ENCODE assay signal across 8 cellular contexts in genomic region chr22:36239401-36240171, GRCh38. TPM values are rescaled to one million over a fixed set of nuclear protein-coding genes. Genes with fewer than 3 reads are reported as not detected.
DNase-seq lines count a peak whose midpoint lies in the region; ATAC-seq, FAIRE-seq and TF ChIP-seq lines count a peak whose summit lies in the region.

Gene APOL2 (minus strand): TSS chr22:36239527. CDS start chr22:36233162, 6,365 bp downstream.

- peak within 1 kb of the TSS; percentile 60 for H3K4me3 ChIP-seq in A549
- H3K4me3 ChIP-seq in WERI-Rb-1 (ENCODE audit: low read depth, low read length), result peak within 1 kb of the TSS; percentile 27
- peak within 1 kb of the TSS; percentile 58 to 73 (median 71) for H3K4me3 ChIP-seq in mammary epithelial cell (replicated peaks in 1 of 3; ENCODE audit: insufficient read depth in 1 of 3, low read depth in 2 of 3, low read length in 3 of 3)
- H3K4me3 ChIP-seq in small intestine (ENCODE audit: low read depth in 1 of 2, low read length in 2 of 2), result peak within 1 kb of the TSS; percentile 46 to 58

- peak within 1 kb of the TSS; percentile 51 for H3K9ac ChIP-seq in mammary epithelial cell (ENCODE audit: insufficient read depth, low read length)

- H3K27me3 ChIP-seq in WERI-Rb-1 (ENCODE audit: insufficient read depth, low read depth, severe bottlenecking), result no peaks in the 10 kb centered on the region
- no peaks in the 10 kb centered on the region for H3K27me3 ChIP-seq in mammary epithelial cell (ENCODE audit: insufficient read depth, low read length)
- no peaks in the 10 kb centered on the region for H3K27me3 ChIP-seq in small intestine (ENCODE audit: control insufficient read depth in 2 of 2, insufficient read depth in 2 of 2, low read length in 2 of 2)

- H2AFZ ChIP-seq in mammary epithelial cell (ENCODE audit: low read depth, low read length), result peak within 1 kb of the TSS; percentile 88

- no peak for TF ChIP-seq POLR2A in A549 (IDR thresholded peaks at IDR 0.05; ENCODE audit: low read length)

- peaks cover 25% of the 10 kb centered on the region for H3K79me2 ChIP-seq in mammary epithelial cell (ENCODE audit: insufficient read depth, low read length)

- no peaks in the 10 kb centered on the region for H3K36me3 ChIP-seq in WERI-Rb-1
- H3K36me3 ChIP-seq in mammary epithelial cell (ENCODE audit: insufficient read depth, low read length), result no peaks in the 10 kb centered on the region
- H3K36me3 ChIP-seq in small intestine (ENCODE audit: control insufficient read depth in 2 of 2, insufficient read depth in 2 of 2, low read length in 2 of 2), result no peaks in the 10 kb centered on the region

- CTCF ChIA-PET in A549 (lab: Yijun Ruan, JAX), result interaction anchor here (0.7 to 2.9 kb wide), 28 partner anchors 10 to 94 kb away, joined by 3 to 14 read pairs (median 4); partner anchors contain the start of genes APOL1 and APOL4
- CTCF ChIA-PET in mammary epithelial cell (lab: Charles Lee; ENCODE audit: low non-redundant PET), result interaction anchor here (0.6 to 1.0 kb wide), 4 partner anchors 13 to 892 kb away, joined by 3 to 5 read pairs (median 4); partner anchors contain the start of gene APOL1

- dilution Hi-C loops in mammary epithelial cell (cut with HindIII; ENCODE audit: low sequenced_read_pairs), result no loop called here

- TF ChIP-seq CTCF in A549 (IDR thresholded peaks at IDR 0.05) (peak; percentile 28; the same call in 1 of the 3 replicates), WERI-Rb-1 (IDR thresholded peaks at IDR 0.05; ENCODE audit: low read depth, low read length) (peak; percentile 88), mammary epithelial cell (conservative IDR thresholded peaks at IDR 0.05 in 1 of 2, IDR thresholded peaks at IDR 0.05 in 1 of 2; ENCODE audit: extremely low read depth in 1 of 2, insufficient read depth in 1 of 2, low read depth in 1 of 2, low read length in 2 of 2) (peak; percentile 52 to 79)

- no TSS peak for BruUV-seq in mammary epithelial cell (replicated peaks; lab: Mats Ljungman, UMichigan)

- H3K4me2 ChIP-seq in A549 (peak within 1 kb of the TSS; percentile 96), mammary epithelial cell (ENCODE audit: insufficient read depth, low read depth, low read length) (peak within 1 kb of the TSS; percentile 88)

- ATAC-seq in A549 (peak; percentile 99), GM18520 (IDR thresholded peaks at IDR 0.05; ENCODE audit: unreplicated experiment) (peak; percentile 86), HG03064 (IDR thresholded peaks at IDR 0.05; ENCODE audit: low read depth, unreplicated experiment) (peak; percentile 85)

- FAIRE-seq in A549 (lab: Jason Lieb, UNC) (peak; percentile 83), small intestine (lab: Jason Lieb, UNC) (no peak)

- H3K4me1 ChIP-seq in A549, result peaks cover 18% of the 10 kb centered on the region
- peaks cover 18% of the 10 kb centered on the region for H3K4me1 ChIP-seq in mammary epithelial cell (ENCODE audit: insufficient read depth, low read length)
- peaks cover 8 to 17% of the 10 kb centered on the region in 2 donors for H3K4me1 ChIP-seq in small intestine (ENCODE audit: control insufficient read depth in 2 of 2, insufficient read depth in 1 of 2, low read depth in 1 of 2, low read length in 1 of 2)

- 10% methylated on average over 11 of the region's 13 CpGs for WGBS in A549 (ENCODE audit: missing lambda C conversion rate)
- 2% methylated on average over 13 of the region's 13 CpGs for WGBS in mammary epithelial cell (ENCODE audit: low coverage, missing lambda C conversion rate)
- 12 to 18% (median 17%) methylated on average over 13 of the region's 13 CpGs for WGBS in small intestine, 3 donors

- peak; percentile 19 to 28; a peak in 2 of 5 replicates for TF ChIP-seq RAD21 in A549 (conservative IDR thresholded peaks at IDR 0.05 in 1 of 2, IDR thresholded peaks at IDR 0.05 in 1 of 2)

- H3K9me3 ChIP-seq in A549 (no peaks in the 10 kb centered on the region), WERI-Rb-1 (ENCODE audit: severe bottlenecking) (no peaks in the 10 kb centered on the region), mammary epithelial cell (replicated peaks; ENCODE audit: insufficient read depth, low read length) (no peaks in the 10 kb centered on the region), small intestine (ENCODE audit: control insufficient read depth, low read depth) (no peaks in the 10 kb centered on the region)

- no peak for TF ChIP-seq EP300 in A549 (IDR thresholded peaks at IDR 0.05)

- no peaks in the 10 kb centered on the region for H4K20me1 ChIP-seq in mammary epithelial cell (ENCODE audit: insufficient read depth, low read length)

- H3K27ac ChIP-seq in A549 (peak within 1 kb of the TSS; percentile 73 to 92), WERI-Rb-1 (no peak within 1 kb of the TSS), mammary epithelial cell (ENCODE audit: insufficient read depth, low read depth, low read length) (peak within 1 kb of the TSS; percentile 39), small intestine (ENCODE audit: low read depth in 1 of 2, low read length in 1 of 2) (peak within 1 kb of the TSS; percentile 91 to 97)

- in situ Hi-C loops in mammary epithelial cell (cut with MboI; ENCODE audit: low sequenced_read_pairs in 2 of 2), result no loop called here

- DNase-seq in A549 (ENCODE audit: low read depth in 1 of 2, low spot score in 1 of 2) (peak; percentile 82 to 85), NCI-H2107 treated with DMSO at 0.1 percent for 48 hours (lab: John Stamatoyannopoulos, UW; ENCODE audit: unreplicated experiment) (peak; percentile 90), WERI-Rb-1 (peak; percentile 87), mammary epithelial cell (peak; percentile 89), iPS-NIHi11 (ENCODE audit: low spot score) (peak; percentile 90), small intestine (peak; percentile 97)

- POLR2A ChIA-PET in A549 (lab: Yijun Ruan, JAX), result interaction anchor here (0.6 to 0.7 kb wide), 2 partner anchors 15 to 44 kb away, joined by 3 to 4 read pairs; no protein-coding TSS in a partner anchor

- intact Hi-C loops in mammary epithelial cell (cut with micrococcal nuclease), result loop anchor here (1.0 to 5.0 kb wide), 3 partner anchors 38 to 243 kb away; partner anchors contain the start of gene TXN2

TF ChIP-seq in A549, 52 proteins besides CTCF, POLR2A, EP300 and RAD21:
- TF ChIP-seq, protein P1, sequence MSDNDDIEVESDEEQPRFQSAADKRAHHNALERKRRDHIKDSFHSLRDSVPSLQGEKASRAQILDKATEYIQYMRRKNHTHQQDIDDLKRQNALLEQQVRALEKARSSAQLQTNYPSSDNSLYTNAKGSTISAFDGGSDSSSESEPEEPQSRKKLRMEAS (IDR thresholded peaks at IDR 0.05), result peak; percentile 42; the same call in 1 of the 2 replicates
- TF ChIP-seq ATOH8 (CRISPR knock-in tag; IDR thresholded peaks at IDR 0.05; ENCODE audit: low read depth) (no peak), MAFK (IDR thresholded peaks at IDR 0.05; ENCODE audit: partially characterized antibody) (peak; percentile 3), SMC3 (IDR thresholded peaks at IDR 0.05) (0 out of 3 replicates have a peak, but pooled peaks have one; percentile 23), ZNF302 (CRISPR knock-in tag; IDR thresholded peaks at IDR 0.05) (no peak)

RNA-seq across cellular contexts. Expression of gene APOL2, which starts in this region (rescaled TPM):
- polyA plus RNA-seq in A549 (2011; rRNA removed), result 8.7 and 12.3 TPM in 2 replicates
- 8.6 TPM in 2 replicates for polyA plus RNA-seq in A549 (2012; cell fraction: cytosol; rRNA removed)
- 12.3 and 13.2 TPM in 2 replicates for polyA plus RNA-seq in A549 (2012; cell fraction: nucleus; rRNA removed)
- polyA plus RNA-seq in A549 (2017; fragmentation: RNase III; extraction: RNeasy Plus Mini Kit Qiagen cat#74134 plus additional on column Dnase treatment), result 21.5 to 23.8 TPM (median 23.1 TPM) in 3 replicates
- 16.4 and 17.4 TPM in 2 replicates for polyA minus RNA-seq in A549 (2011; rRNA and poly(A)+ RNA removed)
- 10 to 100 TPM; 16.8 to 24.3 TPM for total RNA-seq in mammary epithelial cell
- polyA plus RNA-seq in mammary epithelial cell, result 9.5 TPM
- 36.0 TPM for polyA minus RNA-seq in mammary epithelial cell
- 10 to 100 TPM; 28.1 to 68.4 (median 32.2) TPM for polyA plus RNA-seq in small intestine

Comparison
In these comparisons a context has a peak if more than half of its experiments do, and no peak if none do; other contexts are left out.
1. CTCF ChIP-seq: peak in every context shown above with its lines; median percentile 88 in WERI-Rb-1; 66 in mammary epithelial cell; 28 in A549.